ENCODE assay signal across 8 cellular contexts in the genomic region with DNA sequence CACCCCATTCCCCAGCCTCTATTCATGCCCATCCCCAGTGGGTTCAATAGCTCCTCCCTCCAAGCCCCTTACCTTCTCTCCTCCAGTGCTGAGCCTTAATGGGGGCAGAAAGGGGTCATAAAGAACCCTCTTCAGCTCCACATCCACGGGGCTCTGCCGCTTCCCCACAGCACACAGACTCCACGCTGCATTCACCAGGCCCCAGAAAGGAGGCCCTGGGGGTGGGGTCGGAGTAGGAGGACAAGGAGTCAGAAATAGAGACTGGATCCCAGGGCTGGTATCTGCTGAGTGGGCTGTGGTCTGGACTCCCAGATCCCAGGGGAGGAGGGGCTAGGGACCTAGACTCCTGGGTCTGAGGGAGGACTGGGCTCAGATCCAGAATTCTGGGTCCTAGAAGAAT. TPM values are rescaled to one million over a fixed set of nuclear protein-coding genes. Genes with fewer than 3 reads are reported as not detected.
DNase-seq lines count a peak whose midpoint lies in the region; ATAC-seq, FAIRE-seq and TF ChIP-seq lines count a peak whose summit lies in the region.
"Had no signal": no experiment of that assay in that cellular context is flagged by ENCODE, and none has a peak within 500 bp of the region (broad histone marks: within the 10 kb centered on the region; RNA-seq: fewer than 3 reads in every experiment).

No MANE protein-coding gene starts in this region.

- ATAC-seq in IMR-90 (ENCODE audit: low read depth) (no peak), omental fat pad (ENCODE audit: low FRiP score) (no peak)

- H2BK120ac ChIP-seq in IMR-90 (ENCODE audit: low read depth, low read length): no peak overlapping the region

- H4K5ac ChIP-seq in IMR-90 (ENCODE audit: low read depth, low read length): no peak overlapping the region

- no peak for DNase-seq in IMR-90
- no peak for DNase-seq in GM12891 (ENCODE audit: insufficient read length, low spot score)
- no peak for DNase-seq in omental fat pad (ENCODE audit: low spot score)
- DNase-seq in T-helper 2 cell: no peak

- TF ChIP-seq POLR2A in IMR-90 (IDR thresholded peaks at IDR 0.05; ENCODE audit: low read depth, low read length) (no peak), GM12891 (IDR thresholded peaks at IDR 0.05; ENCODE audit: low read depth, low read length) (no peak)

- H4K91ac ChIP-seq in IMR-90 (ENCODE audit: insufficient read depth, low read depth, low read length): no peak overlapping the region

- no peaks in the 10 kb centered on the region for H3K79me1 ChIP-seq in IMR-90 (ENCODE audit: low read depth in 1 of 2, low read length in 2 of 2)

- no peak overlapping the region for H3K14ac ChIP-seq in IMR-90 (replicated peaks; ENCODE audit: low read depth, low read length)

- no peaks in the 10 kb centered on the region for H4K20me1 ChIP-seq in IMR-90 (ENCODE audit: insufficient read depth, low read length)

- TF ChIP-seq CTCF in IMR-90 (conservative IDR thresholded peaks at IDR 0.05; ENCODE audit: low read depth, low read length) (no peak), omental fat pad (IDR thresholded peaks at IDR 0.05) (no peak)

- H2BK20ac ChIP-seq in IMR-90 (ENCODE audit: low read depth, low read length): no peak overlapping the region

- H2AFZ ChIP-seq in IMR-90 (replicated peaks; ENCODE audit: low read length, poor library complexity): no peak overlapping the region

- H3K36me3 ChIP-seq in IMR-90 (ENCODE audit: control insufficient read depth, insufficient read depth, low read length): no peaks in the 10 kb centered on the region
- H3K36me3 ChIP-seq in rectal smooth muscle tissue (ENCODE audit: control insufficient read depth, insufficient read depth, low read length): no peaks in the 10 kb centered on the region

- CTCF ChIA-PET in IMR-90 (lab: Yijun Ruan, JAX): no interaction called here

- peaks cover 5% of the 10 kb centered on the region for H3K4me1 ChIP-seq in IMR-90 (ENCODE audit: control insufficient read depth, insufficient read depth, low read length)
- peaks cover 10% of the 10 kb centered on the region for H3K4me1 ChIP-seq in rectal smooth muscle tissue (ENCODE audit: control insufficient read depth, insufficient read depth, low read length)

- H3K4me2 ChIP-seq in IMR-90 (ENCODE audit: low read depth, low read length): no peak overlapping the region

- H3K4me3 ChIP-seq in IMR-90 (ENCODE audit: insufficient read depth, low read depth, low read length): no peak overlapping the region
- H3K4me3 ChIP-seq in rectal smooth muscle tissue (ENCODE audit: low read length): peak overlapping the region; percentile 76

- FAIRE-seq in GM12891 (lab: Jason Lieb, UNC): no peak
- FAIRE-seq: HTR-8/SVneo had no signal

- no CpG with 5 or more reads among the region's 4 CpGs for WGBS in IMR-90 (ENCODE audit: extremely low coverage in 2 of 2, insufficient read length in 1 of 2), 2 experiments

- no peaks in the 10 kb centered on the region for H3K27me3 ChIP-seq in IMR-90 (ENCODE audit: control insufficient read depth, insufficient read depth, low read length)
- no peaks in the 10 kb centered on the region for H3K27me3 ChIP-seq in rectal smooth muscle tissue (ENCODE audit: control insufficient read depth, insufficient read depth, low read length)

- no peaks in the 10 kb centered on the region; the same call in 1 of the 2 replicates for H3K9me1 ChIP-seq in IMR-90 (ENCODE audit: insufficient read depth, low read length)

- in situ Hi-C loops in IMR-90 (cut with MboI; ENCODE audit: low sequenced_read_pairs): loop anchor here (10.0 kb wide), 2 partner anchors 190 to 320 kb away; a partner anchor contains a TSS

- H2BK5ac ChIP-seq in IMR-90 (ENCODE audit: low read depth, low read length, poor library complexity, severe bottlenecking): no peak overlapping the region

- dilution Hi-C loops in IMR-90 (cut with HindIII; ENCODE audit: low sequenced_read_pairs, unreplicated experiment): no loop called here

- no peak for TF ChIP-seq RAD21 in IMR-90 (IDR thresholded peaks at IDR 0.05; ENCODE audit: low read length)

- H3K18ac ChIP-seq in IMR-90 (ENCODE audit: low read depth, low read length): no peak overlapping the region

- peak overlapping the region; percentile 65 for H2AK9ac ChIP-seq in IMR-90 (replicated peaks; ENCODE audit: low read depth, low read length, poor library complexity)

- POLR2A ChIA-PET in IMR-90 (lab: Charles Lee; ENCODE audit: unreplicated experiment): no interaction called here

- H3K27ac ChIP-seq in IMR-90 (ENCODE audit: insufficient read depth, low read length): no peak overlapping the region
- H3K27ac ChIP-seq in cingulate gyrus (ENCODE audit: low read depth, low read length): peak overlapping the region; percentile 91
- H3K27ac ChIP-seq in rectal smooth muscle tissue (ENCODE audit: low read depth, low read length): no peak overlapping the region

- H3K9ac ChIP-seq in IMR-90 (ENCODE audit: low read depth, low read length): no peak overlapping the region
- no peak overlapping the region for H3K9ac ChIP-seq in rectal smooth muscle tissue (ENCODE audit: low read length)

- no peak overlapping the region for H3K56ac ChIP-seq in IMR-90 (ENCODE audit: extremely low read depth, insufficient read depth, low read length)

- no peak overlapping the region for H2AK5ac ChIP-seq in IMR-90 (ENCODE audit: low read depth, low read length)

- no peaks in the 10 kb centered on the region for H3K9me3 ChIP-seq in IMR-90 (ENCODE audit: control insufficient read depth, insufficient read depth, low read length)

- intact Hi-C loops in IMR-90 (cut with micrococcal nuclease): loop anchor here (10.0 kb wide), 1 partner anchor 320 kb away; a partner anchor contains a TSS

- H3K4ac ChIP-seq in IMR-90 (ENCODE audit: low read depth, low read length): no peak overlapping the region

- no TSS peak for BruUV-seq in IMR-90 (replicated peaks; lab: Mats Ljungman, UMichigan)

- H2BK15ac ChIP-seq in IMR-90 (ENCODE audit: low read depth, low read length): no peak overlapping the region

- no peak overlapping the region for H3K23ac ChIP-seq in IMR-90 (ENCODE audit: low read depth, low read length)

- no peak overlapping the region for H4K8ac ChIP-seq in IMR-90 (ENCODE audit: low read depth in 2 of 2, low read length in 2 of 2)

TF ChIP-seq in IMR-90, 13 proteins besides CTCF, POLR2A, EP300 and RAD21 (continues in another document):
- TF ChIP-seq CEBPB (IDR thresholded peaks at IDR 0.05; ENCODE audit: low read depth, low read length) (no peak), RFX5 (IDR thresholded peaks at IDR 0.05; ENCODE audit: low read depth, low read length) (no peak), MAFK (IDR thresholded peaks at IDR 0.05; ENCODE audit: low read depth, low read length) (no peak)
- TF ChIP-seq, protein P1, sequence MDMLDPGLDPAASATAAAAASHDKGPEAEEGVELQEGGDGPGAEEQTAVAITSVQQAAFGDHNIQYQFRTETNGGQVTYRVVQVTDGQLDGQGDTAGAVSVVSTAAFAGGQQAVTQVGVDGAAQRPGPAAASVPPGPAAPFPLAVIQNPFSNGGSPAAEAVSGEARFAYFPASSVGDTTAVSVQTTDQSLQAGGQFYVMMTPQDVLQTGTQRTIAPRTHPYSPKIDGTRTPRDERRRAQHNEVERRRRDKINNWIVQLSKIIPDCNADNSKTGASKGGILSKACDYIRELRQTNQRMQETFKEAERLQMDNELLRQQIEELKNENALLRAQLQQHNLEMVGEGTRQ (IDR thresholded peaks at IDR 0.05; ENCODE audit: low read depth, low read length): no peak

TF ChIP-seq in GM12891, 5 proteins besides CTCF, POLR2A, EP300 and RAD21:
- TF ChIP-seq POLR2AphosphoS5 (IDR thresholded peaks at IDR 0.05; ENCODE audit: low read depth, low read length): no peak
- no peak for TF ChIP-seq POU2F2 (IDR thresholded peaks at IDR 0.05; ENCODE audit: low read depth, low read length)
- TF ChIP-seq TAF1 (IDR thresholded peaks at IDR 0.05; ENCODE audit: low read depth, low read length): no peak
- no peak for TF ChIP-seq SPI1 (IDR thresholded peaks at IDR 0.05; ENCODE audit: low read depth, low read length)
- no peak for TF ChIP-seq PAX5 (IDR thresholded peaks at IDR 0.05; ENCODE audit: insufficient read depth, low read length, severe bottlenecking)

RNA-seq across cellular contexts. Expression of a gene that starts 1.6 kb away (rescaled TPM):
- total RNA-seq in IMR-90 (2012; rRNA removed): 1.3 and 1.7 TPM in 2 replicates
- polyA plus RNA-seq in IMR-90 (2012; rRNA removed): 2.7 and 2.9 TPM in 2 replicates
- polyA plus RNA-seq in IMR-90 (2012; cell fraction: cytosol; rRNA removed): 2.7 and 4.7 TPM in 2 replicates
- polyA plus RNA-seq in IMR-90 (2012; cell fraction: nucleus; rRNA removed; ENCODE audit: low replicate concordance): 2.7 and 3.3 TPM in 2 replicates
- 9.8 TPM for polyA plus RNA-seq in GM12891 (2012; ENCODE audit: low read depth, missing spikeins)
- total RNA-seq in omental fat pad: 10 to 100 TPM in 1 of 4 donors, 1 to 10 TPM in 3; 1.9 to 12.7 (median 5.7) TPM
- total RNA-seq: Daoy had no signal

RNA-seq across cellular contexts. Expression of a gene that starts 7.2 kb away (rescaled TPM):
- total RNA-seq in IMR-90 (2012; rRNA removed): 2.5 and 3.6 TPM in 2 replicates
- 3.0 and 3.6 TPM in 2 replicates for polyA plus RNA-seq in IMR-90 (2012; rRNA removed)
- polyA plus RNA-seq in IMR-90 (2012; cell fraction: cytosol; rRNA removed): 2.9 and 6.3 TPM in 2 replicates
- 2.2 and 2.6 TPM in 2 replicates for polyA plus RNA-seq in IMR-90 (2012; cell fraction: nucleus; rRNA removed; ENCODE audit: low replicate concordance)
- 6.5 TPM for polyA plus RNA-seq in GM12891 (2012; ENCODE audit: low read depth, missing spikeins)
- 10 to 100 TPM in 1 of 4 donors, 1 to 10 TPM in 3; 2.6 to 12.6 (median 5.2) TPM for total RNA-seq in omental fat pad

RNA-seq across cellular contexts. Expression of a gene that starts 25.0 kb away (rescaled TPM):
- total RNA-seq in IMR-90 (2012; rRNA removed) (1.6 and 1.7 TPM in 2 replicates), omental fat pad (10 to 100 TPM in 2 of 4 donors, 1 to 10 TPM in 2; 6.0 to 16.2 (median 9.5) TPM)
- polyA plus RNA-seq in IMR-90 (2012; rRNA removed): 9.9 and 11.9 TPM in 2 replicates
- polyA plus RNA-seq in IMR-90 (2012; cell fraction: cytosol; rRNA removed): 10.3 and 12.8 TPM in 2 replicates
- 24.1 and 56.8 TPM in 2 replicates for polyA plus RNA-seq in IMR-90 (2012; cell fraction: nucleus; rRNA removed; ENCODE audit: low replicate concordance)
- 12.4 TPM for polyA plus RNA-seq in GM12891 (2012; ENCODE audit: low read depth, missing spikeins)

RNA-seq across cellular contexts. Expression of a gene that starts 25.4 kb away (rescaled TPM):
- total RNA-seq in IMR-90 (2012; rRNA removed): 1,909 and 2,552 TPM in 2 replicates
- 1,897 and 2,254 TPM in 2 replicates for polyA plus RNA-seq in IMR-90 (2012; rRNA removed)
- polyA plus RNA-seq in IMR-90 (2012; cell fraction: cytosol; rRNA removed): 2,745 and 3,594 TPM in 2 replicates
- polyA plus RNA-seq in IMR-90 (2012; cell fraction: nucleus; rRNA removed; ENCODE audit: low replicate concordance): 695 and 912 TPM in 2 replicates
- 3,629 TPM for polyA plus RNA-seq in GM12891 (2012; ENCODE audit: low read depth, missing spikeins)
- total RNA-seq in omental fat pad: 1,000 to 10,000 TPM; 1,539 to 2,303 (median 1,904) TPM

RNA-seq across cellular contexts. Expression of a gene that starts 28.5 kb away (rescaled TPM):
- total RNA-seq in IMR-90 (2012; rRNA removed): not detected in 2 replicates
- 0.11 and 0.19 TPM in 2 replicates for polyA plus RNA-seq in IMR-90 (2012; rRNA removed)
- 0.14 and 0.29 TPM in 2 replicates for polyA plus RNA-seq in IMR-90 (2012; cell fraction: cytosol; rRNA removed)
- 1.9 and 3.1 TPM in 2 replicates for polyA plus RNA-seq in IMR-90 (2012; cell fraction: nucleus; rRNA removed; ENCODE audit: low replicate concordance)
- 0.04 TPM for polyA plus RNA-seq in GM12891 (2012; ENCODE audit: low read depth, missing spikeins)
- total RNA-seq in omental fat pad: under 1 TPM in 1 of 4 donors, not detected in 3; 0.47 TPM
- total RNA-seq: Daoy had no signal
